ENCODE assay signal across 8 cellular contexts in genomic region chr7:141551080-141551772, GRCh38. TPM values are rescaled to one million over a fixed set of nuclear protein-coding genes. Genes with fewer than 3 reads are reported as not detected.
A peak's percentile ranks its signal among the peaks of the same experiment; 100 is the strongest.
DNase-seq lines count a peak whose midpoint lies in the region; ATAC-seq and TF ChIP-seq lines count a peak whose summit lies in the region.

Gene AGK, plus strand, starts transcription at chr7:141551410. Its CDS starts 4,057 bp downstream, at chr7:141555467.

- H3K4me3 ChIP-seq in OCI-LY1 (ENCODE audit: low read depth, low read length, poor library complexity, severe bottlenecking) (peak within 1 kb of the TSS; percentile 81), epithelial cell of esophagus (ENCODE audit: low read length) (peak within 1 kb of the TSS; percentile 85), mucosa of descending colon (peak within 1 kb of the TSS; percentile 91)

- H3K9me3 Mint-ChIP-seq in Calu3 (ENCODE audit: low read depth, unreplicated experiment), result no peaks in the 10 kb centered on the region

- H3K27ac Mint-ChIP-seq in Calu3 (ENCODE audit: unreplicated experiment), result peak within 1 kb of the TSS; percentile 63

- no peaks in the 10 kb centered on the region for H3K27me3 ChIP-seq in OCI-LY1 (ENCODE audit: insufficient read depth, low read length)

- 0 out of 2 replicates have a peak, but pooled peaks cover 6% of the 10 kb centered on the region for H3K79me2 ChIP-seq in OCI-LY1 (ENCODE audit: insufficient read depth, low read length)

- ATAC-seq in GM21367 (IDR thresholded peaks at IDR 0.05; ENCODE audit: unreplicated experiment) (peak; percentile 87), mucosa of descending colon (peak; percentile 99)

- TF ChIP-seq CTCF in Calu3 (IDR thresholded peaks at IDR 0.05; ENCODE audit: unreplicated experiment) (no peak), OCI-LY1 (IDR thresholded peaks at IDR 0.05; ENCODE audit: low read length) (no peak), epithelial cell of esophagus (IDR thresholded peaks at IDR 0.05; ENCODE audit: insufficient read depth, low read depth, low read length, missing control alignments) (no peak), mucosa of descending colon (IDR thresholded peaks at IDR 0.05) (no peak)

- H3K9me2 ChIP-seq in OCI-LY1 (ENCODE audit: low read depth, low read length), result no peaks in the 10 kb centered on the region

- H3K27ac ChIP-seq in OCI-LY1 (ENCODE audit: low read depth, low read length, poor library complexity, severe bottlenecking), result no peak within 1 kb of the TSS

- peak within 1 kb of the TSS; percentile 70 for H3K4me3 Mint-ChIP-seq in Calu3 (ENCODE audit: low read depth, unreplicated experiment)

- peaks cover 9% of the 10 kb centered on the region; the same call in 1 of the 2 replicates for H3K36me3 ChIP-seq in OCI-LY1 (ENCODE audit: insufficient read depth, low read length)
- no peaks in the 10 kb centered on the region for H3K36me3 ChIP-seq in mucosa of descending colon (ENCODE audit: low read depth)

- H3K9ac ChIP-seq in OCI-LY1 (ENCODE audit: low read length), result peak within 1 kb of the TSS; percentile 80

- H3K9me3 ChIP-seq in OCI-LY1 (ENCODE audit: low read length) (no peaks in the 10 kb centered on the region), mucosa of descending colon (no peaks in the 10 kb centered on the region)

- no peaks in the 10 kb centered on the region for H3K27me3 Mint-ChIP-seq in Calu3 (ENCODE audit: unreplicated experiment)

- CTCF ChIA-PET in Calu3 (lab: Charles Lee), result no interaction called here

- intact Hi-C loops in Calu3 (cut with micrococcal nuclease; ENCODE audit: unreplicated experiment) (no loop called here), mucosa of descending colon (cut with DNase I, micrococcal nuclease) (no loop called here)

- BruUV-seq in Calu3 (replicated peaks; lab: Mats Ljungman, UMichigan), result no TSS peak

- H3K4me2 ChIP-seq in OCI-LY1 (ENCODE audit: low read length), result peak within 1 kb of the TSS; percentile 89

- peaks cover 16% of the 10 kb centered on the region for H3K36me3 Mint-ChIP-seq in Calu3 (ENCODE audit: insufficient read depth, unreplicated experiment)

- H2AFZ ChIP-seq in OCI-LY1 (ENCODE audit: low read length), result peak within 1 kb of the TSS; percentile 81

- peaks cover 23% of the 10 kb centered on the region for H3K4me1 Mint-ChIP-seq in Calu3 (ENCODE audit: low read depth, unreplicated experiment)

- peak; percentile 83 for DNase-seq in Calu3
- DNase-seq in HT1080 (ENCODE audit: low read depth), result peak; percentile 72
- DNase-seq in activated T-cell treated with anti-CD3 and anti-CD28 coated beads for 1 hour (ENCODE audit: low read depth), result peak; percentile 62
- DNase-seq in epithelial cell of esophagus (ENCODE audit: low read depth), result peak; percentile 76
- DNase-seq in mucosa of descending colon, result peak; percentile 62 to 83 (median 76)
- DNase-seq in stimulated activated CD8-positive, alpha-beta memory T cell treated with anti-CD3 and anti-CD28 coated beads, Interleukin-4, amount 100 ng/mL, for 24 hours (ENCODE audit: low read depth), result peak; percentile 67

- H4K20me1 ChIP-seq in OCI-LY1 (ENCODE audit: insufficient read depth, low read length), result no peaks in the 10 kb centered on the region

- H3K4me1 ChIP-seq in OCI-LY1 (ENCODE audit: insufficient read depth, low read length, severe bottlenecking), result peaks cover 29% of the 10 kb centered on the region
- peaks cover 3% of the 10 kb centered on the region for H3K4me1 ChIP-seq in mucosa of descending colon (ENCODE audit: low read depth)

- no peaks in the 10 kb centered on the region for H3F3A ChIP-seq in OCI-LY1 (ENCODE audit: insufficient read depth, low read length)

RNA-seq across cellular contexts. Expression of gene AGK, which starts in this region (rescaled TPM):
- 31.5 and 32.3 TPM in 2 replicates for total RNA-seq in Calu3 (2022)
- 57.9 and 58.3 TPM in 2 replicates for total RNA-seq in HT1080 (2014; rRNA removed; shearing (Covaris generic))
- polyA plus RNA-seq in HT1080 (2015; cell fraction: cytosol; rRNA removed), result 33.7 and 34.7 TPM in 2 replicates
- polyA plus RNA-seq in HT1080 (2015; cell fraction: nucleus; rRNA removed), result 64.3 and 69.4 TPM in 2 replicates
- 10 to 100 TPM; 16.7 to 20.7 (median 17.6) TPM for total RNA-seq in mucosa of descending colon
